ENCODE assay signal across 19 cellular contexts in the genomic region with DNA sequence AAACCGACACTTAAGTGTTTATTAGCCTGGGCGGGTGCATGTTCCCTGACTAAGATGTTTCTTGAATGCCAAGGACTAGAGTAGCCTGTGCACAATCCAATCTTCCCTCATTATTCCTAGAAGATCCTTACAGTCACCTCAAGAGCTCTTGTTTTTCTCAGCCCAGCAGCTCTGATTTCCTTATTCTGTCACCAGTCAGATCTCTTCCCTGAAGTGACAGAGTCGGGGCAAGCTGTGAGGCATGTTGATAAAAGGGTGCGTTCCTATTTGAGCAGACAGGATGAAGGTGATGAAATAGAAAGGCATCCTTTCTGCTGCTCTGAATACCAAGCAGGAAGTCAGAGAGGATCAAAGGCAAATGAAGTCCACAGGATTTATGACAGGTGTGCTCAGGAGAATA.
DNase-seq lines count a peak whose midpoint lies in the region; ATAC-seq, FAIRE-seq and TF ChIP-seq lines count a peak whose summit lies in the region.
"Had no signal": no experiment of that assay in that cellular context is flagged by ENCODE, and none has a peak within 500 bp of the region (broad histone marks: within the 10 kb centered on the region; RNA-seq: fewer than 3 reads in every experiment).

No MANE protein-coding gene starts in this region.

- no peak overlapping the region for H3K4me3 ChIP-seq in HepG2 (replicated peaks in 1 of 3; ENCODE audit: insufficient read depth in 1 of 3, low read depth in 2 of 3, low read length in 3 of 3)
- no peak overlapping the region for H3K4me3 ChIP-seq in right lobe of liver
- no peak overlapping the region for H3K4me3 ChIP-seq in esophagus (ENCODE audit: low read depth in 1 of 2, low read length in 2 of 2)
- H3K4me3 ChIP-seq in muscle layer of colon (ENCODE audit: low read depth in 1 of 2, low read length in 2 of 2), result no peak overlapping the region
- H3K4me3 ChIP-seq: testis had no signal

- ATAC-seq in HepG2, result no peak
- ATAC-seq in right lobe of liver, result no peak
- ATAC-seq in HG03565 (IDR thresholded peaks at IDR 0.05; ENCODE audit: unreplicated experiment), result no peak
- ATAC-seq in GM19463 (IDR thresholded peaks at IDR 0.05; ENCODE audit: unreplicated experiment), result no peak
- ATAC-seq: left ventricle myocardium superior had no signal

- DNase-seq in HepG2 (ENCODE audit: low spot score), result peak; percentile 4
- no peak for DNase-seq in right lobe of liver
- no peak for DNase-seq in DMS 273 treated with DMSO at 0.1 percent for 48 hours (lab: John Stamatoyannopoulos, UW)
- no peak for DNase-seq in DMS79 treated with DMSO at 0.1 percent for 48 hours (lab: John Stamatoyannopoulos, UW)
- DNase-seq: activated CD4-positive, CD25-positive, alpha-beta regulatory T cell treated with anti-CD3 and anti-CD28 coated beads, Interleukin-2, amount 50 U/mL, for 72 hours; DMS79; effector CD8-positive, alpha-beta T cell; left ventricle myocardium superior; naive B cell; NCI-H446; OCI-M1; T-helper 9 cell; testis had no signal

- H3K27ac ChIP-seq in HepG2 (ENCODE audit: extremely low read length, insufficient read depth, low read length) (no peak overlapping the region), right lobe of liver (no peak overlapping the region), esophagus (ENCODE audit: low read depth in 2 of 2, low read length in 1 of 2) (peak overlapping the region; percentile 26 to 53), muscle layer of colon (ENCODE audit: low read depth, low read length) (peak overlapping the region; percentile 41)
- H3K27ac ChIP-seq: C4-2B, testis had no signal

- H3K27me3 ChIP-seq in HepG2 (ENCODE audit: control insufficient read depth in 1 of 2, insufficient read depth in 2 of 2, low read length in 2 of 2) (peaks cover 0 to 3% of the 10 kb centered on the region in 2 experiments; a peak in 1 of 5 replicates), right lobe of liver (no peaks in the 10 kb centered on the region), esophagus (ENCODE audit: control insufficient read depth in 1 of 2, insufficient read depth in 2 of 2, low read length in 2 of 2) (no peaks in the 10 kb centered on the region), muscle layer of colon (ENCODE audit: control insufficient read depth in 1 of 2, insufficient read depth in 2 of 2, low read length in 2 of 2) (no peaks in the 10 kb centered on the region)
- H3K27me3 ChIP-seq: testis had no signal

- no peak overlapping the region for H2AFZ ChIP-seq in HepG2 (ENCODE audit: low read length)

- TF ChIP-seq EP300 in HepG2 (IDR thresholded peaks at IDR 0.05; ENCODE audit: low read depth in 2 of 2, low read length in 2 of 2) (no peak), HepG2 (CRISPR knock-in tag; IDR thresholded peaks at IDR 0.05; ENCODE audit: borderline replicate concordance) (no peak)

- H3K9me3 ChIP-seq in HepG2 (ENCODE audit: low read length) (no peaks in the 10 kb centered on the region), right lobe of liver (no peaks in the 10 kb centered on the region), esophagus (ENCODE audit: control insufficient read depth in 2 of 2, insufficient read depth in 1 of 2, low read depth in 1 of 2, low read length in 1 of 2) (no peaks in the 10 kb centered on the region), muscle layer of colon (ENCODE audit: low read length) (no peaks in the 10 kb centered on the region)
- H3K9me3 ChIP-seq: testis had no signal

- H3K36me3 ChIP-seq in HepG2 (replicated peaks in 1 of 2; ENCODE audit: control insufficient read depth in 1 of 2, insufficient read depth in 2 of 2, low read length in 2 of 2), result no peaks in the 10 kb centered on the region
- H3K36me3 ChIP-seq in right lobe of liver, result no peaks in the 10 kb centered on the region
- H3K36me3 ChIP-seq in esophagus (ENCODE audit: control insufficient read depth in 2 of 2, insufficient read depth in 2 of 2, low read length in 1 of 2), result peaks cover 0 to 2% of the 10 kb centered on the region in 2 donors
- no peaks in the 10 kb centered on the region for H3K36me3 ChIP-seq in muscle layer of colon (ENCODE audit: insufficient read depth, low read length)

- FAIRE-seq in HepG2 (lab: Jason Lieb, UNC), result no peak
- FAIRE-seq: GM19239 had no signal

- H3K4me2 ChIP-seq in HepG2 (ENCODE audit: low read depth, low read length), result no peak overlapping the region

- POLR2A ChIA-PET in HepG2 (lab: Yijun Ruan, JAX), result no interaction called here

- in situ Hi-C loops in HepG2 (cut with HindIII; ENCODE audit: extremely low pct_ligation_motif_present, low pct_unique_long_range_greater_than_20kb), result no loop called here

- H3K4me1 ChIP-seq in HepG2 (ENCODE audit: insufficient read depth, low read length) (no peaks in the 10 kb centered on the region), right lobe of liver (no peaks in the 10 kb centered on the region), esophagus (ENCODE audit: control insufficient read depth in 2 of 2, insufficient read depth in 2 of 2, low read length in 1 of 2) (peaks cover 0 to 2% of the 10 kb centered on the region in 2 donors), muscle layer of colon (ENCODE audit: insufficient read depth, low read length) (peaks cover 24% of the 10 kb centered on the region)
- H3K4me1 ChIP-seq: testis had no signal

- TF ChIP-seq CTCF in HepG2 (CRISPR knock-in tag; IDR thresholded peaks at IDR 0.05), result no peak
- TF ChIP-seq CTCF in right lobe of liver (IDR thresholded peaks at IDR 0.05), result no peak

- CTCF ChIA-PET in HepG2 (lab: Yijun Ruan, JAX; ENCODE audit: low intra/inter-chr PET ratio, low total read pairs), result no interaction called here

- TF ChIP-seq POLR2A in HepG2 (IDR thresholded peaks at IDR 0.05; ENCODE audit: insufficient read depth in 1 of 2, low read depth in 2 of 2, low read length in 2 of 2), result no peak
- TF ChIP-seq POLR2A in right lobe of liver (IDR thresholded peaks at IDR 0.05), result no peak

- H4K20me1 ChIP-seq in HepG2 (ENCODE audit: insufficient read depth, low read length), result no peaks in the 10 kb centered on the region

- H3K79me2 ChIP-seq in HepG2 (ENCODE audit: insufficient read depth, low read length), result no peaks in the 10 kb centered on the region

- no peak for TF ChIP-seq RAD21 in HepG2 (CRISPR knock-in tag; IDR thresholded peaks at IDR 0.05)

- 16% methylated on average over 4 of the region's 4 CpGs for WGBS in HepG2 (ENCODE audit: low lambda C conversion rate)
- 19% methylated on average over 4 of the region's 4 CpGs for WGBS in right lobe of liver (ENCODE audit: insufficient coverage, low coverage, low lambda C conversion rate, missing lambda C conversion rate)
- 30 to 38% methylated on average over 4 of the region's 4 CpGs for WGBS in esophagus, 2 donors

- intact Hi-C loops in HepG2 (cut with micrococcal nuclease; ENCODE audit: unreplicated experiment) (no loop called here), right lobe of liver (cut with DNase I) (no loop called here)

- H3K9ac ChIP-seq in HepG2 (ENCODE audit: insufficient read depth, low read depth, low read length) (no peak overlapping the region), muscle layer of colon (ENCODE audit: low read length) (no peak overlapping the region)

- BruUV-seq in HepG2 (replicated peaks; lab: Mats Ljungman, UMichigan), result no TSS peak

TF ChIP-seq in HepG2, 621 proteins besides CTCF, POLR2A, EP300 and RAD21 (continues in another document):
- TF ChIP-seq KDM4B (CRISPR knock-in tag; IDR thresholded peaks at IDR 0.05) (no peak), ZFYVE20 (CRISPR knock-in tag; IDR thresholded peaks at IDR 0.05; ENCODE audit: borderline replicate concordance, low read depth) (no peak), PLRG1 (conservative IDR thresholded peaks at IDR 0.05) (no peak), MED8 (CRISPR knock-in tag; IDR thresholded peaks at IDR 0.05; ENCODE audit: insufficient replicate concordance) (no peak)
- TF ChIP-seq, protein P1, sequence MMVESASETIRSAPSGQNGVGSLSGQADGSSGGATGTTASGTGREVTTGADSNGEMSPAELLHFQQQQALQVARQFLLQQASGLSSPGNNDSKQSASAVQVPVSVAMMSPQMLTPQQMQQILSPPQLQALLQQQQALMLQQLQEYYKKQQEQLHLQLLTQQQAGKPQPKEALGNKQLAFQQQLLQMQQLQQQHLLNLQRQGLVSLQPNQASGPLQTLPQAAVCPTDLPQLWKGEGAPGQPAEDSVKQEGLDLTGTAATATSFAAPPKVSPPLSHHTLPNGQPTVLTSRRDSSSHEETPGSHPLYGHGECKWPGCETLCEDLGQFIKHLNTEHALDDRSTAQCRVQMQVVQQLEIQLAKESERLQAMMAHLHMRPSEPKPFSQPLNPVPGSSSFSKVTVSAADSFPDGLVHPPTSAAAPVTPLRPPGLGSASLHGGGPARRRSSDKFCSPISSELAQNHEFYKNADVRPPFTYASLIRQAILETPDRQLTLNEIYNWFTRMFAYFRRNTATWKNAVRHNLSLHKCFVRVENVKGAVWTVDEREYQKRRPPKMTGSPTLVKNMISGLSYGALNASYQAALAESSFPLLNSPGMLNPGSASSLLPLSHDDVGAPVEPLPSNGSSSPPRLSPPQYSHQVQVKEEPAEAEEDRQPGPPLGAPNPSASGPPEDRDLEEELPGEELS (CRISPR knock-in tag; IDR thresholded peaks at IDR 0.05), result no peak
- TF ChIP-seq, protein P2, sequence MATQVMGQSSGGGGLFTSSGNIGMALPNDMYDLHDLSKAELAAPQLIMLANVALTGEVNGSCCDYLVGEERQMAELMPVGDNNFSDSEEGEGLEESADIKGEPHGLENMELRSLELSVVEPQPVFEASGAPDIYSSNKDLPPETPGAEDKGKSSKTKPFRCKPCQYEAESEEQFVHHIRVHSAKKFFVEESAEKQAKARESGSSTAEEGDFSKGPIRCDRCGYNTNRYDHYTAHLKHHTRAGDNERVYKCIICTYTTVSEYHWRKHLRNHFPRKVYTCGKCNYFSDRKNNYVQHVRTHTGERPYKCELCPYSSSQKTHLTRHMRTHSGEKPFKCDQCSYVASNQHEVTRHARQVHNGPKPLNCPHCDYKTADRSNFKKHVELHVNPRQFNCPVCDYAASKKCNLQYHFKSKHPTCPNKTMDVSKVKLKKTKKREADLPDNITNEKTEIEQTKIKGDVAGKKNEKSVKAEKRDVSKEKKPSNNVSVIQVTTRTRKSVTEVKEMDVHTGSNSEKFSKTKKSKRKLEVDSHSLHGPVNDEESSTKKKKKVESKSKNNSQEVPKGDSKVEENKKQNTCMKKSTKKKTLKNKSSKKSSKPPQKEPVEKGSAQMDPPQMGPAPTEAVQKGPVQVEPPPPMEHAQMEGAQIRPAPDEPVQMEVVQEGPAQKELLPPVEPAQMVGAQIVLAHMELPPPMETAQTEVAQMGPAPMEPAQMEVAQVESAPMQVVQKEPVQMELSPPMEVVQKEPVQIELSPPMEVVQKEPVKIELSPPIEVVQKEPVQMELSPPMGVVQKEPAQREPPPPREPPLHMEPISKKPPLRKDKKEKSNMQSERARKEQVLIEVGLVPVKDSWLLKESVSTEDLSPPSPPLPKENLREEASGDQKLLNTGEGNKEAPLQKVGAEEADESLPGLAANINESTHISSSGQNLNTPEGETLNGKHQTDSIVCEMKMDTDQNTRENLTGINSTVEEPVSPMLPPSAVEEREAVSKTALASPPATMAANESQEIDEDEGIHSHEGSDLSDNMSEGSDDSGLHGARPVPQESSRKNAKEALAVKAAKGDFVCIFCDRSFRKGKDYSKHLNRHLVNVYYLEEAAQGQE (IDR thresholded peaks at IDR 0.05; ENCODE audit: borderline replicate concordance in 1 of 2, low read depth in 1 of 2, low read length in 2 of 2), result no peak

Comparison
In these comparisons a context has a peak if more than half of its experiments do, and no peak if none do; other contexts are left out.
1. H3K27ac ChIP-seq: peak in esophagus (2 of 2) and muscle layer of colon (single experiment); none in HepG2 (single experiment) and right lobe of liver (0 of 3).